8 cellular contexts compared by ENCODE assay signal in genomic region chrX:132491191-132491590, GRCh38. TPM values are rescaled to one million over a fixed set of nuclear protein-coding genes. Genes with fewer than 3 reads are reported as not detected.
DNase-seq lines count a peak whose midpoint lies in the region; ATAC-seq, FAIRE-seq and TF ChIP-seq lines count a peak whose summit lies in the region.
"Had no signal": no experiment of that assay in that cellular context is flagged by ENCODE, and none has a peak within 500 bp of the region (broad histone marks: within the 10 kb centered on the region; RNA-seq: fewer than 3 reads in every experiment).

No MANE protein-coding gene starts in this region.

- 0 out of 2 replicates have a peak overlapping the region, but pooled peaks have one; percentile 70 for H3K4me3 ChIP-seq in GM23338
- peak overlapping the region; percentile 68 for H3K4me3 ChIP-seq in NB4 (ENCODE audit: low read depth, low read length)
- no peak overlapping the region for H3K4me3 ChIP-seq in osteoblast (ENCODE audit: insufficient read depth, low read length)
- H3K4me3 ChIP-seq: SJSA1 had no signal

- H3K27ac ChIP-seq in GM23338 (ENCODE audit: low read depth) (no peak overlapping the region), osteoblast (ENCODE audit: low read depth, low read length) (no peak overlapping the region)
- H3K27ac ChIP-seq: SJSA1 had no signal

- H3K4me1 ChIP-seq in GM23338 (ENCODE audit: insufficient read depth): no peaks in the 10 kb centered on the region
- no peaks in the 10 kb centered on the region for H3K4me1 ChIP-seq in osteoblast (ENCODE audit: insufficient read depth, low read length)

- H3K27me3 Mint-ChIP-seq in GM23338 (ENCODE audit: insufficient read depth, low read depth, poor library complexity) (peaks cover 7% of the 10 kb centered on the region), natural killer cell (ENCODE audit: low read depth in 2 of 2) (peaks cover 0 to 22% of the 10 kb centered on the region in 2 donors)

- H3K36me3 Mint-ChIP-seq in GM23338 (ENCODE audit: low read depth): no peaks in the 10 kb centered on the region
- peaks cover 0 to 9% of the 10 kb centered on the region in 2 donors for H3K36me3 Mint-ChIP-seq in activated naive CD4-positive, alpha-beta T cell treated with anti-CD3 and anti-CD28 coated beads, Interleukin-2, amount 50 U/mL, for 72 hours
- no peaks in the 10 kb centered on the region for H3K36me3 Mint-ChIP-seq in natural killer cell

- H3K27me3 ChIP-seq in GM23338 (ENCODE audit: insufficient read depth) (peaks cover 32% of the 10 kb centered on the region), osteoblast (ENCODE audit: insufficient read depth, low read length) (peaks cover 16% of the 10 kb centered on the region)

- H3F3A ChIP-seq in GM23338 (replicated peaks; ENCODE audit: low read depth): no peaks in the 10 kb centered on the region

- no peak for TF ChIP-seq CTCF in GM23338 (conservative IDR thresholded peaks at IDR 0.05; ENCODE audit: low read depth in 2 of 2)
- TF ChIP-seq CTCF in NB4 (IDR thresholded peaks at IDR 0.05; ENCODE audit: low read depth, low read length): peak; percentile 11
- no peak for TF ChIP-seq CTCF in natural killer cell (IDR thresholded peaks at IDR 0.05)
- no peak for TF ChIP-seq CTCF in osteoblast (IDR thresholded peaks at IDR 0.05; ENCODE audit: extremely low read depth, low read depth, low read length)

- H3K27ac Mint-ChIP-seq in GM23338 (no peak overlapping the region), natural killer cell (peak overlapping the region; percentile 84 to 86)
- H3K27ac Mint-ChIP-seq in activated naive CD4-positive, alpha-beta T cell treated with anti-CD3 and anti-CD28 coated beads, Interleukin-2, amount 50 U/mL, for 72 hours: peak overlapping the region in 1 of 2 donors; percentile 96

- H3K4me3 Mint-ChIP-seq in GM23338: peak overlapping the region; percentile 49; the same call in 2 of the 3 replicates
- H3K4me3 Mint-ChIP-seq in natural killer cell: peak overlapping the region; percentile 95

- H2AFZ ChIP-seq in GM23338: no peak overlapping the region
- no peak overlapping the region for H2AFZ ChIP-seq in osteoblast (ENCODE audit: low read length)

- no peak for ATAC-seq in GM23338
- peak; percentile 31 to 50 for ATAC-seq in activated naive CD4-positive, alpha-beta T cell treated with anti-CD3 and anti-CD28 coated beads, Interleukin-2, amount 50 U/mL, for 72 hours
- peak; percentile 56 to 73 (median 63) for ATAC-seq in natural killer cell

- peak; percentile 71 for FAIRE-seq in GM12892 (lab: Jason Lieb, UNC)

- no peaks in the 10 kb centered on the region for H3K9me3 ChIP-seq in osteoblast (ENCODE audit: low read depth, low read length)
- H3K9me3 ChIP-seq: SJSA1 had no signal

- no peaks in the 10 kb centered on the region for H3K9me2 ChIP-seq in GM23338 (ENCODE audit: insufficient read depth)

- H3K4me1 Mint-ChIP-seq in GM23338: peaks cover 18% of the 10 kb centered on the region; the same call in 2 of the 3 replicates
- peaks cover 19 to 38% of the 10 kb centered on the region in 2 donors for H3K4me1 Mint-ChIP-seq in natural killer cell

- TF ChIP-seq POLR2A in GM12892 (IDR thresholded peaks at IDR 0.05; ENCODE audit: low read depth, low read length): no peak
- peak; percentile 28 for TF ChIP-seq POLR2A in NB4 (IDR thresholded peaks at IDR 0.05; ENCODE audit: extremely low read depth, insufficient read length)

- H3K9me3 Mint-ChIP-seq in GM23338 (no peaks in the 10 kb centered on the region), natural killer cell (no peaks in the 10 kb centered on the region)
- no peaks in the 10 kb centered on the region for H3K9me3 Mint-ChIP-seq in activated naive CD4-positive, alpha-beta T cell treated with anti-CD3 and anti-CD28 coated beads, Interleukin-2, amount 50 U/mL, for 72 hours

- intact Hi-C loops in natural killer cell (cut with micrococcal nuclease): loop anchor here (2.0 kb wide), 2 partner anchors 122 to 272 kb away; partner anchors contain the start of gene RAP2C

- H3K4me2 ChIP-seq in GM23338 (no peak overlapping the region), osteoblast (ENCODE audit: insufficient read depth, low read length) (no peak overlapping the region)

- H3K36me3 ChIP-seq in GM23338 (ENCODE audit: insufficient read depth) (no peaks in the 10 kb centered on the region), osteoblast (ENCODE audit: insufficient read depth, low read length) (no peaks in the 10 kb centered on the region)
- H3K36me3 ChIP-seq: SJSA1 had no signal

- H4K20me1 ChIP-seq in GM23338 (replicated peaks; ENCODE audit: insufficient read depth) (no peaks in the 10 kb centered on the region), osteoblast (ENCODE audit: insufficient read depth, low read length) (no peaks in the 10 kb centered on the region)

- H3K79me2 ChIP-seq in GM23338 (replicated peaks; ENCODE audit: insufficient read depth) (no peaks in the 10 kb centered on the region), osteoblast (ENCODE audit: insufficient read depth, low read length) (no peaks in the 10 kb centered on the region)

- DNase-seq in GM12892 (ENCODE audit: insufficient read length): no peak
- peak; percentile 23 for DNase-seq in GM23338 (ENCODE audit: low spot score)
- peak; percentile 90 for DNase-seq in NB4 (ENCODE audit: low read depth)
- no peak for DNase-seq in activated naive CD4-positive, alpha-beta T cell treated with anti-CD3 and anti-CD28 coated beads, Interleukin-2, amount 50 U/mL, for 72 hours (ENCODE audit: low spot score in 2 of 2)
- peak; percentile 17 for DNase-seq in natural killer cell
- no peak for DNase-seq in osteoblast (ENCODE audit: insufficient read length, low spot score, missing footprints)
- DNase-seq in D341Med (ENCODE audit: low spot score): no peak

TF ChIP-seq in GM23338, 12 proteins besides CTCF, POLR2A, EP300 and RAD21 (continues in another document):
- no peak for TF ChIP-seq EZH2 (IDR thresholded peaks at IDR 0.05; ENCODE audit: low read depth, unreplicated experiment)
- TF ChIP-seq EZH2phosphoT487 (IDR thresholded peaks at IDR 0.05; ENCODE audit: unreplicated experiment): no peak
- no peak for TF ChIP-seq POLR2AphosphoS5 (IDR thresholded peaks at IDR 0.05; ENCODE audit: low read depth)
- TF ChIP-seq ETS1 (IDR thresholded peaks at IDR 0.05): no peak
- no peak for TF ChIP-seq ZNF331 (CRISPR knock-in tag; IDR thresholded peaks at IDR 0.05; ENCODE audit: low read depth)
- TF ChIP-seq REST (IDR thresholded peaks at IDR 0.05; ENCODE audit: unreplicated experiment): no peak

RNA-seq across cellular contexts. Expression of gene MBNL3, which starts 2.4 kb away (rescaled TPM):
- polyA plus RNA-seq in GM12892 (2012; ENCODE audit: missing spikeins): 9.0 TPM
- total RNA-seq in GM23338 (2014; rRNA removed; shearing (Covaris generic)): 2.4 and 3.0 TPM in 2 replicates
- polyA plus RNA-seq in GM23338 (2016; fragmentation: Nextera tagmentation; extraction: Ambion mirVana): 0.94 and 2.3 TPM in 2 replicates
- total RNA-seq in activated naive CD4-positive, alpha-beta T cell treated with anti-CD3 and anti-CD28 coated beads, Interleukin-2, amount 50 U/mL, for 72 hours: 10 to 100 TPM in 1 of 2 donors, 1 to 10 TPM in 1; 6.9 to 11.3 TPM
- total RNA-seq in natural killer cell (10 to 100 TPM; 55.3 to 64.3 (median 59.3) TPM), osteoblast (1.8 and 2.9 TPM in 2 replicates)

Comparison
In these comparisons a context has a peak if more than half of its experiments do, and no peak if none do; other contexts are left out.
1. DNase-seq: peak in GM23338 (single experiment), NB4 (single experiment) and natural killer cell (single experiment); none in GM12892 (single experiment), activated naive CD4-positive, alpha-beta T cell treated with anti-CD3 and anti-CD28 coated beads, Interleukin-2, amount 50 U/mL, for 72 hours (0 of 2), osteoblast (single experiment) and D341Med (single experiment).
2. RNA of gene MBNL3, which starts 2.4 kb away (total RNA-seq): 55.3 to 64.3 TPM in natural killer cell; 6.9 to 11.3 TPM in activated naive CD4-positive, alpha-beta T cell treated with anti-CD3 and anti-CD28 coated beads, Interleukin-2, amount 50 U/mL, for 72 hours, 2.4 to 3.0 TPM in GM23338 and 1.8 to 2.9 TPM in osteoblast; every median in the first group is over 4 times any median in the second.